In the genomic region with DNA sequence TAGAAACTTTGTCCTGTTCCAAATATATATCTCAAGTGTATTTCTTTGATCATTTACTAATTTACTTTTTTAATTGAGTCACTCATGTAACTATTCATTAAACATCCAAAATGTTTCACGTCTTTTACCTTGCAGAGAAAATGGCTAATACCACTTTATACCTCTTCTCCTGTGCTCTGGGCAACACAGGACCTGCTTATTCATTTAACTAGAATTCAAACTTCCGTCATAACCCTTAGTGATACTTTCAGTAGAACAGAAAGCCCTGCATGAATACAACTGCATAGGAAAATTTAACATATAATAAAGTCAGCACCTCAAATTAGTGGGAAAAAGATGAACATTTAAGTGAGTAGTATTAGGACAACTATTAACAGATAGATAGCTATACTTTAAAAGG, we compare ENCODE assay signal across 2 cellular contexts.
TF ChIP-seq lines count a peak whose summit lies in the region.

No MANE protein-coding gene starts in this region.

TF ChIP-seq in GM23338, 12 proteins besides CTCF, POLR2A, EP300 and RAD21 (continued from another document):
- TF ChIP-seq REST (IDR thresholded peaks at IDR 0.05; ENCODE audit: unreplicated experiment) = no peak

TF ChIP-seq in K562, 482 proteins besides CTCF, POLR2A, EP300 and RAD21 (continued from another document):
- TF ChIP-seq PHB2 (IDR thresholded peaks at IDR 0.05; ENCODE audit: low read depth) (no peak), MEF2A (IDR thresholded peaks at IDR 0.05; ENCODE audit: control insufficient read depth, low read depth, low read length) (no peak), ZNF318 (IDR thresholded peaks at IDR 0.05; ENCODE audit: borderline replicate concordance in 1 of 2, low read depth in 1 of 2) (no peak), IFI16 (CRISPR knock-in tag; IDR thresholded peaks at IDR 0.05) (no peak)
- TF ChIP-seq, protein P1, sequence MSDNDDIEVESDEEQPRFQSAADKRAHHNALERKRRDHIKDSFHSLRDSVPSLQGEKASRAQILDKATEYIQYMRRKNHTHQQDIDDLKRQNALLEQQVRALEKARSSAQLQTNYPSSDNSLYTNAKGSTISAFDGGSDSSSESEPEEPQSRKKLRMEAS (CRISPR knock-in tag; IDR thresholded peaks at IDR 0.05) = no peak
